ENCODE assay signal across 9 cellular contexts in genomic region chr20:2468581-2469407, GRCh38. TPM values are rescaled to one million over a fixed set of nuclear protein-coding genes. Genes with fewer than 3 reads are reported as not detected.
DNase-seq lines count a peak whose midpoint lies in the region; ATAC-seq and TF ChIP-seq lines count a peak whose summit lies in the region.
"Had no signal": no experiment of that assay in that cellular context is flagged by ENCODE, and none has a peak within 500 bp of the region (broad histone marks: within the 10 kb centered on the region; RNA-seq: fewer than 3 reads in every experiment).

No MANE protein-coding gene starts in this region.

- no peaks in the 10 kb centered on the region for H3K27me3 Mint-ChIP-seq in activated T-cell treated with anti-CD3 and anti-CD28 coated beads, Interleukin-2, amount 50 U/mL, for 72 hours (ENCODE audit: low read depth)
- no peaks in the 10 kb centered on the region for H3K27me3 Mint-ChIP-seq in activated CD8-positive, alpha-beta T cell treated with anti-CD3 and anti-CD28 coated beads for 36 hours
- no peaks in the 10 kb centered on the region for H3K27me3 Mint-ChIP-seq in stimulated activated naive CD8-positive, alpha-beta T cell treated with anti-CD3 and anti-CD28 coated beads, Interleukin-15, amount 100 ng/mL, for 72 hours

- peaks cover 28 to 53% of the 10 kb centered on the region in 2 donors for H3K36me3 Mint-ChIP-seq in activated T-cell treated with anti-CD3 and anti-CD28 coated beads, Interleukin-2, amount 50 U/mL, for 72 hours (ENCODE audit: insufficient read depth in 2 of 2)
- H3K36me3 Mint-ChIP-seq in activated CD8-positive, alpha-beta T cell treated with anti-CD3 and anti-CD28 coated beads for 36 hours (ENCODE audit: low read depth), result peaks cover 68% of the 10 kb centered on the region

- peaks cover 56% of the 10 kb centered on the region for H3K4me1 Mint-ChIP-seq in activated T-cell treated with anti-CD3 and anti-CD28 coated beads, Interleukin-2, amount 50 U/mL, for 72 hours (ENCODE audit: low read depth)
- H3K4me1 Mint-ChIP-seq in activated CD8-positive, alpha-beta T cell treated with anti-CD3 and anti-CD28 coated beads for 36 hours (ENCODE audit: low read depth), result peaks cover 56% of the 10 kb centered on the region
- H3K4me1 Mint-ChIP-seq in stimulated activated naive CD8-positive, alpha-beta T cell treated with anti-CD3 and anti-CD28 coated beads, Interleukin-15, amount 100 ng/mL, for 72 hours, result peaks cover 64% of the 10 kb centered on the region

- intact Hi-C loops in activated CD8-positive, alpha-beta T cell treated with anti-CD3 and anti-CD28 coated beads for 36 hours (cut with micrococcal nuclease), result no loop called here

- peak overlapping the region; percentile 80 for H3K27ac Mint-ChIP-seq in activated T-cell treated with anti-CD3 and anti-CD28 coated beads, Interleukin-2, amount 50 U/mL, for 72 hours
- peak overlapping the region; percentile 87 for H3K27ac Mint-ChIP-seq in activated CD8-positive, alpha-beta T cell treated with anti-CD3 and anti-CD28 coated beads for 36 hours
- H3K27ac Mint-ChIP-seq in stimulated activated naive CD8-positive, alpha-beta T cell treated with anti-CD3 and anti-CD28 coated beads, Interleukin-15, amount 100 ng/mL, for 72 hours, result peak overlapping the region; percentile 73 to 89

- H3K9me2 ChIP-seq in hepatocyte (replicated peaks; ENCODE audit: insufficient read depth), result no peaks in the 10 kb centered on the region

- no peak overlapping the region for H3K4me3 ChIP-seq in hepatocyte

- ATAC-seq in activated T-cell treated with anti-CD3 and anti-CD28 coated beads, Interleukin-2, amount 50 U/mL, for 72 hours (replicated peaks in 1 of 2), result no peak
- no peak for ATAC-seq in activated CD8-positive, alpha-beta T cell treated with anti-CD3 and anti-CD28 coated beads for 36 hours
- no peak for ATAC-seq in stimulated activated naive CD8-positive, alpha-beta T cell treated with anti-CD3 and anti-CD28 coated beads, Interleukin-15, amount 100 ng/mL, for 72 hours
- no peak for ATAC-seq in GM18520 (IDR thresholded peaks at IDR 0.05; ENCODE audit: unreplicated experiment)

- peaks cover 0 to 4% of the 10 kb centered on the region in 2 donors for H3K9me3 Mint-ChIP-seq in activated T-cell treated with anti-CD3 and anti-CD28 coated beads, Interleukin-2, amount 50 U/mL, for 72 hours
- H3K9me3 Mint-ChIP-seq in activated CD8-positive, alpha-beta T cell treated with anti-CD3 and anti-CD28 coated beads for 36 hours, result no peaks in the 10 kb centered on the region
- H3K9me3 Mint-ChIP-seq in stimulated activated naive CD8-positive, alpha-beta T cell treated with anti-CD3 and anti-CD28 coated beads, Interleukin-15, amount 100 ng/mL, for 72 hours, result no peaks in the 10 kb centered on the region

- H3K79me2 ChIP-seq in hepatocyte, result peaks cover 50% of the 10 kb centered on the region

- POLR2A ChIA-PET in activated CD8-positive, alpha-beta T cell treated with anti-CD3 and anti-CD28 coated beads for 36 hours (lab: Charles Lee), result interaction anchor here (0.7 to 7.7 kb wide), 11 partner anchors 9 to 184 kb away, joined by 3 to 92 read pairs (median 3); partner anchors contain the start of genes NOP56 and ZNF343

- H3K36me3 ChIP-seq in hepatocyte (replicated peaks; ENCODE audit: insufficient read depth, low read depth), result no peaks in the 10 kb centered on the region

- H2AFZ ChIP-seq in hepatocyte, result no peak overlapping the region

- H4K20me1 ChIP-seq in hepatocyte (ENCODE audit: insufficient read depth, poor library complexity, severe bottlenecking), result peaks cover 38% of the 10 kb centered on the region

- WGBS in hepatocyte (ENCODE audit: low lambda C conversion rate, missing lambda C conversion rate), result 85% methylated on average over 11 of the region's 11 CpGs

- H3K27ac ChIP-seq in hepatocyte, result no peak overlapping the region

- no peak for TF ChIP-seq CTCF in activated CD8-positive, alpha-beta T cell treated with anti-CD3 and anti-CD28 coated beads for 36 hours (IDR thresholded peaks at IDR 0.05)
- TF ChIP-seq CTCF in hepatocyte (IDR thresholded peaks at IDR 0.05; ENCODE audit: poor library complexity), result no peak

- no peaks in the 10 kb centered on the region for H3K9me3 ChIP-seq in hepatocyte (ENCODE audit: low read depth)

- no peaks in the 10 kb centered on the region for H3K27me3 ChIP-seq in hepatocyte

- in situ Hi-C loops in KBM-7 (cut with MboI; ENCODE audit: low pct_unique_long_range_greater_than_20kb, low sequenced_read_pairs), result no loop called here

- CTCF ChIA-PET in activated CD8-positive, alpha-beta T cell treated with anti-CD3 and anti-CD28 coated beads for 36 hours (lab: Charles Lee), result interaction anchor here (0.6 to 6.1 kb wide), 8 partner anchors 7 to 261 kb away, joined by 3 to 53 read pairs (median 4); no protein-coding TSS in a partner anchor

- peaks cover 5% of the 10 kb centered on the region for H3K4me1 ChIP-seq in hepatocyte (ENCODE audit: insufficient read depth)

- peak overlapping the region; percentile 99 for H3K4me3 Mint-ChIP-seq in activated T-cell treated with anti-CD3 and anti-CD28 coated beads, Interleukin-2, amount 50 U/mL, for 72 hours
- H3K4me3 Mint-ChIP-seq in activated CD8-positive, alpha-beta T cell treated with anti-CD3 and anti-CD28 coated beads for 36 hours, result peak overlapping the region; percentile 89
- H3K4me3 Mint-ChIP-seq in stimulated activated naive CD8-positive, alpha-beta T cell treated with anti-CD3 and anti-CD28 coated beads, Interleukin-15, amount 100 ng/mL, for 72 hours, result peak overlapping the region; percentile 97 to 98

- no peak for DNase-seq in activated T-cell treated with anti-CD3 and anti-CD28 coated beads, Interleukin-2, amount 50 U/mL, for 72 hours
- DNase-seq in activated T-cell treated with anti-CD3 and anti-CD28 coated beads for 4 hours (no peak), hepatocyte (ENCODE audit: low spot score) (no peak), KBM-7 (no peak)
- DNase-seq in activated CD8-positive, alpha-beta T cell treated with anti-CD3 and anti-CD28 coated beads for 36 hours, result no peak
- DNase-seq in stimulated activated naive CD8-positive, alpha-beta T cell treated with anti-CD3 and anti-CD28 coated beads, Interleukin-15, amount 100 ng/mL, for 72 hours, result no peak
- DNase-seq in effector CD4-positive, alpha-beta T cell, result no peak
- DNase-seq: activated CD4-positive, alpha-beta T cell treated with anti-CD3 and anti-CD28 coated beads for 1 hour had no signal

- peak overlapping the region; percentile 86 for H3K4me2 ChIP-seq in hepatocyte

RNA-seq across cellular contexts. Expression of gene SNRPB, which starts 1.8 kb away (rescaled TPM):
- 100 to 1,000 TPM; 286 to 329 TPM for total RNA-seq in activated T-cell treated with anti-CD3 and anti-CD28 coated beads, Interleukin-2, amount 50 U/mL, for 72 hours
- 100 to 1,000 TPM; 469 to 479 TPM for total RNA-seq in activated CD8-positive, alpha-beta T cell treated with anti-CD3 and anti-CD28 coated beads for 36 hours
- 187 and 219 TPM in 2 replicates for total RNA-seq in hepatocyte
- polyA plus RNA-seq in hepatocyte, result 201 and 213 TPM in 2 replicates

RNA-seq across cellular contexts. Expression of gene ZNF343, which starts 39.9 kb away (rescaled TPM):
- 10 to 100 TPM; 12.4 to 16.4 TPM for total RNA-seq in activated T-cell treated with anti-CD3 and anti-CD28 coated beads, Interleukin-2, amount 50 U/mL, for 72 hours
- 1 to 10 TPM; 8.5 to 9.5 TPM for total RNA-seq in activated CD8-positive, alpha-beta T cell treated with anti-CD3 and anti-CD28 coated beads for 36 hours
- 7.0 and 7.7 TPM in 2 replicates for total RNA-seq in hepatocyte
- 4.4 and 6.2 TPM in 2 replicates for polyA plus RNA-seq in hepatocyte
